In genomic region chr10:49606981-49607535, GRCh38 we compare ENCODE assay signal across 8 cellular contexts. TPM values are rescaled to one million over a fixed set of nuclear protein-coding genes. Genes with fewer than 3 reads are reported as not detected.
DNase-seq lines count a peak whose midpoint lies in the region; ATAC-seq, FAIRE-seq and TF ChIP-seq lines count a peak whose summit lies in the region.

No MANE protein-coding gene starts in this region.

- CTCF ChIA-PET in A549 (lab: Yijun Ruan, JAX) (interaction anchor here (7.2 kb wide), 1 partner anchor 13 kb away, joined by 51 read pairs; no protein-coding TSS in a partner anchor), IMR-90 (lab: Yijun Ruan, JAX) (no interaction called here)

- H3K4me3 ChIP-seq in A549 (no peak overlapping the region), IMR-90 (ENCODE audit: insufficient read depth, low read depth, low read length) (no peak overlapping the region)

- H2BK5ac ChIP-seq in IMR-90 (ENCODE audit: low read depth, low read length, poor library complexity, severe bottlenecking), result no peak overlapping the region

- no peaks in the 10 kb centered on the region for H3K9me1 ChIP-seq in IMR-90 (ENCODE audit: insufficient read depth, low read length)

- peaks cover 50% of the 10 kb centered on the region for H3K27me3 ChIP-seq in IMR-90 (ENCODE audit: control insufficient read depth, insufficient read depth, low read length)

- no peak for TF ChIP-seq RAD21 in A549 (conservative IDR thresholded peaks at IDR 0.05 in 1 of 2, IDR thresholded peaks at IDR 0.05 in 1 of 2)
- no peak for TF ChIP-seq RAD21 in IMR-90 (IDR thresholded peaks at IDR 0.05; ENCODE audit: low read length)

- POLR2A ChIA-PET in A549 (lab: Yijun Ruan, JAX), result no interaction called here
- POLR2A ChIA-PET in IMR-90 (lab: Charles Lee; ENCODE audit: unreplicated experiment), result interaction anchor here (0.5 kb wide), 1 partner anchor 11 kb away, joined by 3 read pairs; no protein-coding TSS in a partner anchor

- no peaks in the 10 kb centered on the region for H3K9me3 ChIP-seq in A549
- peaks cover 8% of the 10 kb centered on the region; the same call in 1 of the 2 replicates for H3K9me3 ChIP-seq in IMR-90 (ENCODE audit: control insufficient read depth, insufficient read depth, low read length)

- FAIRE-seq in A549 (lab: Jason Lieb, UNC), result no peak

- dilution Hi-C loops in IMR-90 (cut with HindIII; ENCODE audit: low sequenced_read_pairs, unreplicated experiment), result no loop called here

- H2AK9ac ChIP-seq in IMR-90 (replicated peaks; ENCODE audit: low read depth, low read length, poor library complexity), result no peak overlapping the region

- no peak for TF ChIP-seq CTCF in A549 (IDR thresholded peaks at IDR 0.05)
- TF ChIP-seq CTCF in IMR-90 (conservative IDR thresholded peaks at IDR 0.05; ENCODE audit: low read depth, low read length), result no peak

- in situ Hi-C loops in IMR-90 (cut with MboI; ENCODE audit: low sequenced_read_pairs), result no loop called here

- H2BK20ac ChIP-seq in IMR-90 (ENCODE audit: low read depth, low read length), result no peak overlapping the region

- no peak overlapping the region for H4K8ac ChIP-seq in IMR-90 (ENCODE audit: low read depth in 2 of 2, low read length in 2 of 2)

- no peaks in the 10 kb centered on the region for H4K20me1 ChIP-seq in IMR-90 (ENCODE audit: insufficient read depth, low read length)

- intact Hi-C loops in IMR-90 (cut with micrococcal nuclease), result loop anchor here (5.0 kb wide), 1 partner anchor 155 kb away; the partner anchor contains the start of gene OGDHL

- H2BK120ac ChIP-seq in IMR-90 (ENCODE audit: low read depth, low read length), result no peak overlapping the region

- WGBS in A549 (ENCODE audit: missing lambda C conversion rate), result 2% methylated on average over 22 of the region's 22 CpGs
- 0% methylated on average over 6 of the region's 22 CpGs; no CpG with 5 or more reads in 1 of the 2 experiments for WGBS in IMR-90 (ENCODE audit: extremely low coverage in 2 of 2, insufficient read length in 1 of 2), 2 experiments

- H3K56ac ChIP-seq in IMR-90 (ENCODE audit: extremely low read depth, insufficient read depth, low read length), result no peak overlapping the region

- TF ChIP-seq POLR2A in A549 (IDR thresholded peaks at IDR 0.05; ENCODE audit: low read length) (no peak), IMR-90 (IDR thresholded peaks at IDR 0.05; ENCODE audit: low read depth, low read length) (no peak)

- no peak for TF ChIP-seq EP300 in A549 (IDR thresholded peaks at IDR 0.05)

- no peaks in the 10 kb centered on the region; the same call in 2 of the 3 replicates for H3K4me1 ChIP-seq in A549
- H3K4me1 ChIP-seq in IMR-90 (ENCODE audit: control insufficient read depth, insufficient read depth, low read length), result no peaks in the 10 kb centered on the region

- no peak overlapping the region for H2AFZ ChIP-seq in IMR-90 (replicated peaks; ENCODE audit: low read length, poor library complexity)

- DNase-seq in A549 (ENCODE audit: low read depth in 1 of 2, low spot score in 1 of 2) (peak; percentile 34 to 42), IMR-90 (peak; percentile 45), dermis microvascular lymphatic vessel endothelial cell (ENCODE audit: low read depth in 2 of 2) (peak; percentile 11 to 70), midbrain (lab: John Stamatoyannopoulos, UW) (peak; percentile 17), NCI-H526 (lab: John Stamatoyannopoulos, UW) (no peak)
- DNase-seq in activated CD4-positive, alpha-beta T cell treated with anti-CD3 and anti-CD28 coated beads for 48 hours, result peak; percentile 77
- peak; percentile 19 for DNase-seq in stimulated activated CD8-positive, alpha-beta memory T cell treated with anti-CD3 and anti-CD28 coated beads, Interleukin-7, amount 100 ng/mL, for 24 hours (ENCODE audit: low read depth)

- H3K4me2 ChIP-seq in A549 (peak overlapping the region; percentile 9; the same call in 1 of the 3 replicates), IMR-90 (ENCODE audit: low read depth, low read length) (no peak overlapping the region)

- H3K9ac ChIP-seq in IMR-90 (ENCODE audit: low read depth, low read length), result no peak overlapping the region

- no peak overlapping the region for H3K18ac ChIP-seq in IMR-90 (ENCODE audit: low read depth, low read length)

- H4K91ac ChIP-seq in IMR-90 (ENCODE audit: insufficient read depth, low read depth, low read length), result no peak overlapping the region

- H3K36me3 ChIP-seq in IMR-90 (ENCODE audit: control insufficient read depth, insufficient read depth, low read length), result no peaks in the 10 kb centered on the region

- H2AK5ac ChIP-seq in IMR-90 (ENCODE audit: low read depth, low read length), result no peak overlapping the region

- H3K23ac ChIP-seq in IMR-90 (ENCODE audit: low read depth, low read length), result no peak overlapping the region

- H4K5ac ChIP-seq in IMR-90 (ENCODE audit: low read depth, low read length), result no peak overlapping the region

- H3K4ac ChIP-seq in IMR-90 (ENCODE audit: low read depth, low read length), result no peak overlapping the region

- no peak overlapping the region for H3K14ac ChIP-seq in IMR-90 (replicated peaks; ENCODE audit: low read depth, low read length)

- H2BK15ac ChIP-seq in IMR-90 (ENCODE audit: low read depth, low read length), result no peak overlapping the region

- H3K27ac ChIP-seq in A549, result no peak overlapping the region
- no peak overlapping the region for H3K27ac ChIP-seq in IMR-90 (ENCODE audit: insufficient read depth, low read length)

- peak; percentile 70 to 80 for ATAC-seq in A549
- ATAC-seq in GM19438 (IDR thresholded peaks at IDR 0.05; ENCODE audit: low read depth, unreplicated experiment), result peak; percentile 79
- peak; percentile 96 for ATAC-seq in IMR-90 (ENCODE audit: low read depth)

- no peaks in the 10 kb centered on the region for H3K79me1 ChIP-seq in IMR-90 (ENCODE audit: low read depth in 1 of 2, low read length in 2 of 2)

- no TSS peak for BruUV-seq in IMR-90 (replicated peaks; lab: Mats Ljungman, UMichigan)

TF ChIP-seq in A549, 52 proteins besides CTCF, POLR2A, EP300 and RAD21 (continues in another document):
- peak; percentile 79 for TF ChIP-seq EHMT2 (IDR thresholded peaks at IDR 0.05; ENCODE audit: low read depth)

TF ChIP-seq in IMR-90, 13 proteins besides CTCF, POLR2A, EP300 and RAD21:
- TF ChIP-seq NFE2L2 (IDR thresholded peaks at IDR 0.05; ENCODE audit: low read depth, low read length) (no peak), RCOR1 (IDR thresholded peaks at IDR 0.05; ENCODE audit: insufficient replicate concordance, low read length) (peak; percentile 26), MXI1 (IDR thresholded peaks at IDR 0.05; ENCODE audit: borderline replicate concordance, low read depth, low read length) (0 out of 2 replicates have a peak, but pooled peaks have one; percentile 36), MAZ (IDR thresholded peaks at IDR 0.05; ENCODE audit: borderline replicate concordance, low read depth, low read length) (peak; percentile 48; the same call in 1 of the 2 replicates)
TF ChIP-seq in IMR-90: peak in this region for 3.

RNA-seq across cellular contexts. Expression of gene SLC18A3, which starts 3.1 kb away (rescaled TPM):
- not detected in 2 replicates for polyA plus RNA-seq in A549 (2011; rRNA removed)
- polyA plus RNA-seq in A549 (2012; cell fraction: cytosol; rRNA removed), result not detected in 2 replicates
- 0.02 TPM in 1 of 2 replicates, not detected in the other for polyA plus RNA-seq in A549 (2012; cell fraction: nucleus; rRNA removed)
- polyA plus RNA-seq in A549 (2017; fragmentation: RNase III; extraction: RNeasy Plus Mini Kit Qiagen cat#74134 plus additional on column Dnase treatment), result not detected in 3 replicates
- not detected in 2 replicates for polyA minus RNA-seq in A549 (2011; rRNA and poly(A)+ RNA removed)
- total RNA-seq in IMR-90 (2012; rRNA removed), result not detected in 2 replicates
- not detected in 2 replicates for polyA plus RNA-seq in IMR-90 (2012; rRNA removed)
- not detected in 2 replicates for polyA plus RNA-seq in IMR-90 (2012; cell fraction: cytosol; rRNA removed)
- polyA plus RNA-seq in IMR-90 (2012; cell fraction: nucleus; rRNA removed; ENCODE audit: low replicate concordance), result not detected in 2 replicates
- not detected in 2 replicates for total RNA-seq in dermis microvascular lymphatic vessel endothelial cell

RNA-seq across cellular contexts. Expression of gene CHAT, which starts 6.8 kb away (rescaled TPM):
- not detected in 2 replicates for polyA plus RNA-seq in A549 (2011; rRNA removed)
- not detected in 2 replicates for polyA plus RNA-seq in A549 (2012; cell fraction: cytosol; rRNA removed)
- not detected in 2 replicates for polyA plus RNA-seq in A549 (2012; cell fraction: nucleus; rRNA removed)
- polyA plus RNA-seq in A549 (2017; fragmentation: RNase III; extraction: RNeasy Plus Mini Kit Qiagen cat#74134 plus additional on column Dnase treatment), result not detected in 3 replicates
- not detected in 2 replicates for polyA minus RNA-seq in A549 (2011; rRNA and poly(A)+ RNA removed)
- not detected in 2 replicates for total RNA-seq in IMR-90 (2012; rRNA removed)
- polyA plus RNA-seq in IMR-90 (2012; rRNA removed), result not detected in 2 replicates
- polyA plus RNA-seq in IMR-90 (2012; cell fraction: cytosol; rRNA removed), result not detected in 2 replicates
- not detected in 2 replicates for polyA plus RNA-seq in IMR-90 (2012; cell fraction: nucleus; rRNA removed; ENCODE audit: low replicate concordance)
- total RNA-seq in dermis microvascular lymphatic vessel endothelial cell, result not detected in 2 replicates

Comparison
In these comparisons a context has a peak if more than half of its experiments do, and no peak if none do; other contexts are left out.
1. DNase-seq: peak in A549 (2 of 2), IMR-90 (single experiment), activated CD4-positive, alpha-beta T cell treated with anti-CD3 and anti-CD28 coated beads for 48 hours (single experiment), dermis microvascular lymphatic vessel endothelial cell (2 of 2), midbrain (single experiment) and stimulated activated CD8-positive, alpha-beta memory T cell treated with anti-CD3 and anti-CD28 coated beads, Interleukin-7, amount 100 ng/mL, for 24 hours (single experiment); none in NCI-H526 (0 of 2).
2. Peak in every context shown above with its lines, with median percentiles within 50 percentile points of each other: ATAC-seq.